1 cellular context compared by ENCODE assay signal in genomic region chr12:109764123-109764522, GRCh38.
TF ChIP-seq lines count a peak whose summit lies in the region.

No MANE protein-coding gene starts in this region.

TF ChIP-seq in liver, 16 proteins besides CTCF, POLR2A, EP300 and RAD21 (continued from another document):
- TF ChIP-seq REST (IDR thresholded peaks at IDR 0.05), result no peak
- TF ChIP-seq TAF1 (conservative IDR thresholded peaks at IDR 0.05), result no peak
- TF ChIP-seq SP1 (IDR thresholded peaks at IDR 0.05), result no peak
